In genomic region chr14:102544745-102545460, GRCh38 we compare ENCODE assay signal across 9 cellular contexts. TPM values are rescaled to one million over a fixed set of nuclear protein-coding genes. Genes with fewer than 3 reads are reported as not detected.
A peak's percentile ranks its signal among the peaks of the same experiment; 100 is the strongest.
DNase-seq lines count a peak whose midpoint lies in the region; ATAC-seq and TF ChIP-seq lines count a peak whose summit lies in the region.
"Had no signal": no experiment of that assay in that cellular context is flagged by ENCODE, and none has a peak within 500 bp of the region (broad histone marks: within the 10 kb centered on the region; RNA-seq: fewer than 3 reads in every experiment).

No MANE protein-coding gene starts in this region.

- no peak for ATAC-seq in central memory CD8-positive, alpha-beta T cell (replicated peaks; ENCODE audit: extremely low read depth, poor library complexity, severe bottlenecking)
- ATAC-seq in naive thymus-derived CD4-positive, alpha-beta T cell = peak; percentile 63

- TF ChIP-seq EP300 in ovary (IDR thresholded peaks at IDR 0.05) = no peak

- BruUV-seq in Caco-2 (replicated peaks; lab: Mats Ljungman, UMichigan) = no TSS peak

- intact Hi-C loops in Caco-2 (cut with micrococcal nuclease; ENCODE audit: unreplicated experiment) = no loop called here
- intact Hi-C loops in naive thymus-derived CD4-positive, alpha-beta T cell (cut with micrococcal nuclease) = no loop called here
- intact Hi-C loops in ovary (cut with DNase I) = no loop called here

- no peak overlapping the region for H3K4me3 Mint-ChIP-seq in Caco-2 (ENCODE audit: unreplicated experiment)
- H3K4me3 Mint-ChIP-seq in central memory CD8-positive, alpha-beta T cell = peak overlapping the region; percentile 69
- H3K4me3 Mint-ChIP-seq in naive thymus-derived CD4-positive, alpha-beta T cell = peak overlapping the region in 9 of 10 donors; percentile 49 to 75 (median 61)
- H3K4me3 Mint-ChIP-seq in HFFc6 = no peak overlapping the region

- no peaks in the 10 kb centered on the region for H3K27me3 Mint-ChIP-seq in Caco-2 (ENCODE audit: insufficient read depth, unreplicated experiment)
- H3K27me3 Mint-ChIP-seq in central memory CD8-positive, alpha-beta T cell = peaks cover 73% of the 10 kb centered on the region
- peaks cover 23 to 55% (median 34%) of the 10 kb centered on the region in 5 donors for H3K27me3 Mint-ChIP-seq in naive thymus-derived CD4-positive, alpha-beta T cell
- H3K27me3 Mint-ChIP-seq in HFFc6 (ENCODE audit: insufficient read depth) = peaks cover 18% of the 10 kb centered on the region

- DNase-seq in Caco-2 (no peak), LoVo (ENCODE audit: low spot score) (peak; percentile 39), DMS 273 treated with DMSO at 0.1 percent for 48 hours (lab: John Stamatoyannopoulos, UW) (no peak), UCSD-AML1 (lab: John Stamatoyannopoulos, UW; ENCODE audit: unreplicated experiment) (no peak), HFFc6 (no peak), ovary (no peak)
- no peak for DNase-seq in central memory CD8-positive, alpha-beta T cell (ENCODE audit: low spot score in 2 of 2)
- DNase-seq in naive thymus-derived CD4-positive, alpha-beta T cell = peak in 4 of 9 donors; percentile 10 to 43 (median 15)
- DNase-seq: NK-92 treated with Interleukin-12 subunit alpha and Interleukin-12 subunit beta, amount 100 ng/mL, for 24 hours had no signal

- H3K4me1 ChIP-seq in Caco-2 (peaks cover 12% of the 10 kb centered on the region), ovary (ENCODE audit: insufficient read depth) (no peaks in the 10 kb centered on the region)
- no peaks in the 10 kb centered on the region for H3K4me1 ChIP-seq in naive thymus-derived CD4-positive, alpha-beta T cell (ENCODE audit: control insufficient read depth in 2 of 2, insufficient read depth in 2 of 2, low read length in 2 of 2)

- H3K36me3 Mint-ChIP-seq in Caco-2 (ENCODE audit: insufficient read depth, unreplicated experiment) (no peaks in the 10 kb centered on the region), HFFc6 (ENCODE audit: low read depth) (no peaks in the 10 kb centered on the region)
- H3K36me3 Mint-ChIP-seq in central memory CD8-positive, alpha-beta T cell (ENCODE audit: insufficient read depth) = no peaks in the 10 kb centered on the region
- peaks cover 0 to 6% (median 0%) of the 10 kb centered on the region in 5 donors for H3K36me3 Mint-ChIP-seq in naive thymus-derived CD4-positive, alpha-beta T cell

- H3K4me3 ChIP-seq in Caco-2 (ENCODE audit: low read depth, low read length) (peak overlapping the region; percentile 7; the same call in 1 of the 2 replicates), ovary (no peak overlapping the region)
- H3K4me3 ChIP-seq in naive thymus-derived CD4-positive, alpha-beta T cell (ENCODE audit: low read length) = no peak overlapping the region

- no peaks in the 10 kb centered on the region for H3K27me3 ChIP-seq in Caco-2 (replicated peaks; ENCODE audit: control insufficient read depth, insufficient read depth, low read length)
- H3K27me3 ChIP-seq in naive thymus-derived CD4-positive, alpha-beta T cell (ENCODE audit: control insufficient read depth in 2 of 2, insufficient read depth in 2 of 2, low read length in 2 of 2) = peaks cover 0 to 13% of the 10 kb centered on the region in 2 donors
- no peaks in the 10 kb centered on the region for H3K27me3 ChIP-seq in ovary

- H3K27ac ChIP-seq in naive thymus-derived CD4-positive, alpha-beta T cell (ENCODE audit: low read depth, low read length) = no peak overlapping the region
- H3K27ac ChIP-seq in ovary = no peak overlapping the region

- TF ChIP-seq POLR2A in ovary (IDR thresholded peaks at IDR 0.05) = no peak

- TF ChIP-seq CTCF in Caco-2 (IDR thresholded peaks at IDR 0.05; ENCODE audit: insufficient read depth in 1 of 2, low read depth in 1 of 2, low read length in 1 of 2, severe bottlenecking in 1 of 2, unreplicated experiment in 1 of 2) (no peak), HFFc6 (IDR thresholded peaks at IDR 0.05) (no peak), ovary (IDR thresholded peaks at IDR 0.05) (no peak)

- CTCF ChIA-PET in Caco-2 (lab: Charles Lee) = no interaction called here
- CTCF ChIA-PET in naive thymus-derived CD4-positive, alpha-beta T cell (lab: Charles Lee) = no interaction called here

- 11 to 14% (median 12%) methylated on average over 34 to 66 of the region's 66 CpGs for WGBS in ovary, 3 donors

- peaks cover 6% of the 10 kb centered on the region for H3K4me1 Mint-ChIP-seq in Caco-2 (ENCODE audit: low read depth, unreplicated experiment)
- H3K4me1 Mint-ChIP-seq in central memory CD8-positive, alpha-beta T cell = peaks cover 5% of the 10 kb centered on the region
- peaks cover 0 to 8% (median 0%) of the 10 kb centered on the region in 7 donors for H3K4me1 Mint-ChIP-seq in naive thymus-derived CD4-positive, alpha-beta T cell
- peaks cover 19% of the 10 kb centered on the region for H3K4me1 Mint-ChIP-seq in HFFc6 (ENCODE audit: low read depth)

- H3K9me3 Mint-ChIP-seq in Caco-2 (ENCODE audit: unreplicated experiment) (no peaks in the 10 kb centered on the region), HFFc6 (no peaks in the 10 kb centered on the region)
- H3K9me3 Mint-ChIP-seq in central memory CD8-positive, alpha-beta T cell = no peaks in the 10 kb centered on the region
- peaks cover 0 to 6% (median 0%) of the 10 kb centered on the region in 11 donors for H3K9me3 Mint-ChIP-seq in naive thymus-derived CD4-positive, alpha-beta T cell

- H3K27ac Mint-ChIP-seq in Caco-2 (ENCODE audit: unreplicated experiment) (peak overlapping the region; percentile 25), HFFc6 (no peak overlapping the region)
- H3K27ac Mint-ChIP-seq in central memory CD8-positive, alpha-beta T cell (ENCODE audit: low read depth) = no peak overlapping the region
- peak overlapping the region in 1 of 9 donors; percentile 43 for H3K27ac Mint-ChIP-seq in naive thymus-derived CD4-positive, alpha-beta T cell

- H3K9me3 ChIP-seq in Caco-2 (no peaks in the 10 kb centered on the region), ovary (no peaks in the 10 kb centered on the region)
- H3K9me3 ChIP-seq in naive thymus-derived CD4-positive, alpha-beta T cell (ENCODE audit: control insufficient read depth in 2 of 3, low read length in 3 of 3) = no peaks in the 10 kb centered on the region

- H3K36me3 ChIP-seq in Caco-2 (ENCODE audit: control insufficient read depth, insufficient read depth, low read length) = no peaks in the 10 kb centered on the region
- no peaks in the 10 kb centered on the region for H3K36me3 ChIP-seq in naive thymus-derived CD4-positive, alpha-beta T cell (ENCODE audit: control insufficient read depth in 2 of 3, insufficient read depth in 3 of 3, low read length in 3 of 3)
- H3K36me3 ChIP-seq in ovary = no peaks in the 10 kb centered on the region

- POLR2A ChIA-PET in Caco-2 (lab: Charles Lee) = no interaction called here
- POLR2A ChIA-PET in naive thymus-derived CD4-positive, alpha-beta T cell (lab: Charles Lee) = interaction anchor here (0.6 kb wide), 1 partner anchor 10 kb away, joined by 5 read pairs; no protein-coding TSS in a partner anchor

RNA-seq across cellular contexts. Expression of gene ANKRD9, which starts 35.3 kb away (rescaled TPM):
- total RNA-seq in Caco-2 (2022) (15.0 and 15.5 TPM in 2 replicates), ovary (10 to 100 TPM; 13.7 to 48.1 (median 20.9) TPM)
- 1 to 10 TPM; 1.1 to 8.1 (median 2.2) TPM for total RNA-seq in naive thymus-derived CD4-positive, alpha-beta T cell
- polyA plus RNA-seq in naive thymus-derived CD4-positive, alpha-beta T cell = under 1 TPM; 0.26 to 0.72 TPM
- total RNA-seq in HFFc6 (2021; fragmentation: NEBNext Ultra II Directional; extraction: Animal tissue kit (Norgen Biotek cat#: 25700)) = 10 to 100 TPM; 13.4 to 18.0 (median 15.6) TPM
- polyA plus RNA-seq in ovary = 1 to 10 TPM; 2.2 to 6.7 TPM

RNA-seq across cellular contexts. Expression of gene RCOR1, which starts 47.5 kb away (rescaled TPM):
- total RNA-seq in Caco-2 (2022) = 31.0 and 33.6 TPM in 2 replicates
- 10 to 100 TPM; 19.0 to 34.4 (median 23.7) TPM for total RNA-seq in naive thymus-derived CD4-positive, alpha-beta T cell
- 1 to 10 TPM in 1 of 2 donors, under 1 TPM in 1; 0.63 to 1.2 TPM for polyA plus RNA-seq in naive thymus-derived CD4-positive, alpha-beta T cell
- total RNA-seq in HFFc6 (2021; fragmentation: NEBNext Ultra II Directional; extraction: Animal tissue kit (Norgen Biotek cat#: 25700)) = 10 to 100 TPM; 24.5 to 27.6 (median 25.1) TPM
- total RNA-seq in ovary = 10 to 100 TPM in 6 of 7 donors, 1 to 10 TPM in 1; 8.1 to 22.3 (median 18.6) TPM
- 10 to 100 TPM in 1 of 2 donors, 1 to 10 TPM in 1; 7.2 to 17.2 TPM for polyA plus RNA-seq in ovary

Comparison
In these comparisons a context has a peak if more than half of its experiments do, and no peak if none do; other contexts are left out.
1. H3K4me3 Mint-ChIP-seq: peak in central memory CD8-positive, alpha-beta T cell (single experiment) and naive thymus-derived CD4-positive, alpha-beta T cell (9 of 10); none in Caco-2 (single experiment) and HFFc6 (single experiment).